In genomic region chr18:9380571-9381390, GRCh38 we compare ENCODE assay signal across 14 cellular contexts. TPM values are rescaled to one million over a fixed set of nuclear protein-coding genes. Genes with fewer than 3 reads are reported as not detected.
A peak's percentile ranks its signal among the peaks of the same experiment; 100 is the strongest.
DNase-seq lines count a peak whose midpoint lies in the region; ATAC-seq, FAIRE-seq and TF ChIP-seq lines count a peak whose summit lies in the region.
"Had no signal": no experiment of that assay in that cellular context is flagged by ENCODE, and none has a peak within 500 bp of the region (broad histone marks: within the 10 kb centered on the region; RNA-seq: fewer than 3 reads in every experiment).

No MANE protein-coding gene starts in this region.

- ATAC-seq in HG03565 (IDR thresholded peaks at IDR 0.05; ENCODE audit: unreplicated experiment) (no peak), HG03135 (IDR thresholded peaks at IDR 0.05; ENCODE audit: unreplicated experiment) (no peak)
- ATAC-seq: effector memory CD8-positive, alpha-beta T cell had no signal

- WGBS in mammary epithelial cell (ENCODE audit: low coverage, missing lambda C conversion rate), result 73% methylated on average over 4 of the region's 4 CpGs

- intact Hi-C loops in mammary epithelial cell (cut with micrococcal nuclease), result no loop called here

- H3K27me3 ChIP-seq in mammary epithelial cell (ENCODE audit: insufficient read depth, low read length), result no peaks in the 10 kb centered on the region
- H3K27me3 ChIP-seq: Peyer's patch had no signal

- TF ChIP-seq CTCF in D721Med (IDR thresholded peaks at IDR 0.05; ENCODE audit: insufficient read depth, missing control alignments) (no peak), astrocyte of the spinal cord (IDR thresholded peaks at IDR 0.05; ENCODE audit: low read depth, low read length) (no peak), mammary epithelial cell (conservative IDR thresholded peaks at IDR 0.05 in 1 of 2, IDR thresholded peaks at IDR 0.05 in 1 of 2; ENCODE audit: extremely low read depth in 1 of 2, insufficient read depth in 1 of 2, low read depth in 1 of 2, low read length in 2 of 2) (no peak)

- DNase-seq in D721Med (ENCODE audit: insufficient read length, low spot score), result no peak
- DNase-seq in NCI-H1694 (lab: John Stamatoyannopoulos, UW), result peak; percentile 93
- peak; percentile 35 for DNase-seq in astrocyte of the spinal cord (ENCODE audit: low read depth, low spot score)
- peak; percentile 7 for DNase-seq in midbrain (lab: John Stamatoyannopoulos, UW)
- DNase-seq in DMS153 (lab: John Stamatoyannopoulos, UW), result no peak
- DNase-seq in mammary epithelial cell, result no peak
- DNase-seq: activated naive CD4-positive, alpha-beta T cell treated with anti-CD3 and anti-CD28 coated beads for 36 hours; CD4-positive, CD25-positive, alpha-beta regulatory T cell; effector memory CD8-positive, alpha-beta T cell; Peyer's patch had no signal

- dilution Hi-C loops in mammary epithelial cell (cut with HindIII; ENCODE audit: low sequenced_read_pairs), result no loop called here

- in situ Hi-C loops in astrocyte of the spinal cord (cut with HindIII; ENCODE audit: low sequenced_read_pairs), result no loop called here
- in situ Hi-C loops in mammary epithelial cell (cut with MboI; ENCODE audit: low sequenced_read_pairs in 2 of 2), result no loop called here

- no peaks in the 10 kb centered on the region for H3K4me1 ChIP-seq in mammary epithelial cell (ENCODE audit: insufficient read depth, low read length)
- H3K4me1 ChIP-seq: parathyroid adenoma, Peyer's patch had no signal

- CTCF ChIA-PET in mammary epithelial cell (lab: Charles Lee; ENCODE audit: low non-redundant PET), result no interaction called here

- no peaks in the 10 kb centered on the region for H3K9me3 ChIP-seq in mammary epithelial cell (replicated peaks; ENCODE audit: insufficient read depth, low read length)
- H3K9me3 ChIP-seq: Peyer's patch had no signal

- no peak overlapping the region for H3K4me2 ChIP-seq in mammary epithelial cell (ENCODE audit: insufficient read depth, low read depth, low read length)

- H3K9ac ChIP-seq in mammary epithelial cell (ENCODE audit: insufficient read depth, low read length), result no peak overlapping the region
- H3K9ac ChIP-seq: parathyroid adenoma had no signal

- no peak overlapping the region for H2AFZ ChIP-seq in mammary epithelial cell (ENCODE audit: low read depth, low read length)
- H2AFZ ChIP-seq: parathyroid adenoma had no signal

- no TSS peak for BruUV-seq in mammary epithelial cell (replicated peaks; lab: Mats Ljungman, UMichigan)

- no peak overlapping the region for H3K27ac ChIP-seq in mammary epithelial cell (ENCODE audit: insufficient read depth, low read depth, low read length)
- H3K27ac ChIP-seq: parathyroid adenoma had no signal

- H3K79me2 ChIP-seq in mammary epithelial cell (ENCODE audit: insufficient read depth, low read length), result no peaks in the 10 kb centered on the region
- H3K79me2 ChIP-seq: parathyroid adenoma had no signal

- FAIRE-seq in D721Med (lab: Jason Lieb, UNC), result peak; percentile 92
- FAIRE-seq: keratinocyte had no signal

- no peak overlapping the region for H3K4me3 ChIP-seq in astrocyte of the spinal cord (ENCODE audit: low read depth, low read length)
- H3K4me3 ChIP-seq in mammary epithelial cell (replicated peaks in 1 of 3; ENCODE audit: insufficient read depth in 1 of 3, low read depth in 2 of 3, low read length in 3 of 3), result no peak overlapping the region
- H3K4me3 ChIP-seq: Peyer's patch had no signal

- H3K36me3 ChIP-seq in mammary epithelial cell (ENCODE audit: insufficient read depth, low read length), result no peaks in the 10 kb centered on the region
- H3K36me3 ChIP-seq: Peyer's patch had no signal

- no peaks in the 10 kb centered on the region for H4K20me1 ChIP-seq in mammary epithelial cell (ENCODE audit: insufficient read depth, low read length)

RNA-seq across cellular contexts. Expression of gene TWSG1, which starts 46.2 kb away (rescaled TPM):
- total RNA-seq in mammary epithelial cell, result 10 to 100 TPM; 41.0 to 63.8 TPM
- polyA plus RNA-seq in mammary epithelial cell, result 35.3 TPM
- polyA minus RNA-seq in mammary epithelial cell, result 56.5 TPM

Comparison
In these comparisons a context has a peak if more than half of its experiments do, and no peak if none do; other contexts are left out.
1. DNase-seq: peak in NCI-H1694 (single experiment), astrocyte of the spinal cord (single experiment) and midbrain (single experiment); none in D721Med (single experiment), DMS153 (single experiment) and mammary epithelial cell (single experiment).